ENCODE assay signal across 1 cellular context in genomic region chr2:206011018-206011614, GRCh38.
TF ChIP-seq lines count a peak whose summit lies in the region.

No MANE protein-coding gene starts in this region.

TF ChIP-seq in WTC11, 78 proteins besides CTCF, POLR2A, EP300 and RAD21 (continued from another document):
- TF ChIP-seq ATF6 (CRISPR knock-in tag; IDR thresholded peaks at IDR 0.05) = no peak
